Comparison of ENCODE assay signal across 1 cellular context in genomic region chr2:207328944-207329386, GRCh38.
A peak's percentile ranks its signal among the peaks of the same experiment; 100 is the strongest.
TF ChIP-seq lines count a peak whose summit lies in the region.

No MANE protein-coding gene starts in this region.

TF ChIP-seq in HEK293, 187 proteins besides CTCF, POLR2A, EP300 and RAD21 (continued from another document):
- no peak for TF ChIP-seq ZNF580 (tag by site-specific recombination; IDR thresholded peaks at IDR 0.05)
- TF ChIP-seq INSM2 (tag by site-specific recombination; IDR thresholded peaks at IDR 0.05): no peak
- no peak for TF ChIP-seq ZNF148 (tag by site-specific recombination; IDR thresholded peaks at IDR 0.05; ENCODE audit: borderline replicate concordance)
- TF ChIP-seq FEZF1 (tag by site-specific recombination; IDR thresholded peaks at IDR 0.05): peak; percentile 16; the same call in 1 of the 2 replicates
